ENCODE assay signal across 23 cellular contexts in genomic region chr7:138359891-138360582, GRCh38.
DNase-seq lines count a peak whose midpoint lies in the region; ATAC-seq and TF ChIP-seq lines count a peak whose summit lies in the region.
"Had no signal": no experiment of that assay in that cellular context is flagged by ENCODE, and none has a peak within 500 bp of the region (broad histone marks: within the 10 kb centered on the region; RNA-seq: fewer than 3 reads in every experiment).

No MANE protein-coding gene starts in this region.

- POLR2A ChIA-PET in HEK293T (lab: Yijun Ruan, JAX) = no interaction called here

- no peaks in the 10 kb centered on the region for H3K4me1 ChIP-seq in right cardiac atrium (ENCODE audit: control insufficient read depth, insufficient read depth, low read length)
- H3K4me1 ChIP-seq: body of pancreas, foreskin keratinocyte, suprapubic skin had no signal

- intact Hi-C loops in right cardiac atrium (cut with DNase I) = no loop called here

- DNase-seq in Daoy (ENCODE audit: low read depth) (peak; percentile 27), HEK293T (ENCODE audit: extremely low spot score) (peak; percentile 64), NCI-H510A treated with DMSO at 0.1 percent for 48 hours (lab: John Stamatoyannopoulos, UW) (peak; percentile 38), kidney tubule cell (ENCODE audit: low spot score) (peak; percentile 34), HPDE6-E6E7 (ENCODE audit: extremely low spot score) (no peak), NOMO-1 (lab: John Stamatoyannopoulos, UW; ENCODE audit: unreplicated experiment in 2 of 2) (no peak), right cardiac atrium (no peak)
- DNase-seq: activated CD4-positive, alpha-beta T cell treated with anti-CD3 and anti-CD28 coated beads, Interleukin-2, amount 50 U/mL, for 4 hours; activated effector memory CD4-positive, alpha-beta T cell treated with anti-CD3 and anti-CD28 coated beads, Interleukin-2, amount 50 U/mL, for 16 hours; body of pancreas; effector CD4-positive, alpha-beta T cell; erythroblast; foreskin keratinocyte; HCEC 1CT; hippocampal formation; islet precursor cell; Kasumi-1; NCI-H1105 treated with DMSO at 0.1 percent for 48 hours; NCI-H226; RPMI8226 had no signal

- whole genome bisulfite sequencing in right cardiac atrium = 90% methylated on average over 7 of the region's 7 CpGs

- CTCF ChIA-PET in HEK293T (lab: Yijun Ruan, JAX) = no interaction called here

- no peak overlapping the region for H3K4me3 ChIP-seq in right cardiac atrium (ENCODE audit: low read length)
- H3K4me3 ChIP-seq: body of pancreas, suprapubic skin had no signal

- ATAC-seq in right cardiac atrium = no peak
- ATAC-seq: body of pancreas, foreskin keratinocyte, SK-N-SH treated with all-trans-retinoic acid at 6 μM for 48 hours had no signal

- no peaks in the 10 kb centered on the region for H3K27me3 ChIP-seq in right cardiac atrium (ENCODE audit: control insufficient read depth, insufficient read depth)
- H3K27me3 ChIP-seq: body of pancreas, foreskin keratinocyte, suprapubic skin had no signal

- no peak overlapping the region for H3K27ac ChIP-seq in right cardiac atrium (ENCODE audit: low read length)
- H3K27ac ChIP-seq: body of pancreas, foreskin keratinocyte, suprapubic skin, VCaP had no signal

- no peaks in the 10 kb centered on the region for H3K9me3 ChIP-seq in right cardiac atrium (ENCODE audit: control insufficient read depth, low read length)
- H3K9me3 ChIP-seq: body of pancreas, suprapubic skin had no signal

TF ChIP-seq in HEK293T, 16 proteins besides CTCF, POLR2A, EP300 and RAD21:
- TF ChIP-seq BHLHE40 (IDR thresholded peaks at IDR 0.05; ENCODE audit: borderline replicate concordance) (no peak), PKNOX1 (IDR thresholded peaks at IDR 0.05) (peak; percentile 97), SP1 (IDR thresholded peaks at IDR 0.05) (no peak), FOXA1 (IDR thresholded peaks at IDR 0.05) (no peak), CTBP1 (IDR thresholded peaks at IDR 0.05; ENCODE audit: borderline replicate concordance) (no peak), FOXK2 (IDR thresholded peaks at IDR 0.05) (no peak), ARNT (IDR thresholded peaks at IDR 0.05) (peak; percentile 39; the same call in 1 of the 2 replicates), L3MBTL2 (conservative IDR thresholded peaks at IDR 0.05) (peak; percentile 39; the same call in 1 of the 2 replicates)

Comparison
In these comparisons a context has a peak if more than half of its experiments do, and no peak if none do; other contexts are left out.
1. DNase-seq: peak in Daoy (single experiment), HEK293T (single experiment), NCI-H510A treated with DMSO at 0.1 percent for 48 hours (single experiment) and kidney tubule cell (single experiment); none in HPDE6-E6E7 (single experiment), NOMO-1 (0 of 2) and right cardiac atrium (0 of 3).